ENCODE assay signal across 1 cellular context in the genomic region with DNA sequence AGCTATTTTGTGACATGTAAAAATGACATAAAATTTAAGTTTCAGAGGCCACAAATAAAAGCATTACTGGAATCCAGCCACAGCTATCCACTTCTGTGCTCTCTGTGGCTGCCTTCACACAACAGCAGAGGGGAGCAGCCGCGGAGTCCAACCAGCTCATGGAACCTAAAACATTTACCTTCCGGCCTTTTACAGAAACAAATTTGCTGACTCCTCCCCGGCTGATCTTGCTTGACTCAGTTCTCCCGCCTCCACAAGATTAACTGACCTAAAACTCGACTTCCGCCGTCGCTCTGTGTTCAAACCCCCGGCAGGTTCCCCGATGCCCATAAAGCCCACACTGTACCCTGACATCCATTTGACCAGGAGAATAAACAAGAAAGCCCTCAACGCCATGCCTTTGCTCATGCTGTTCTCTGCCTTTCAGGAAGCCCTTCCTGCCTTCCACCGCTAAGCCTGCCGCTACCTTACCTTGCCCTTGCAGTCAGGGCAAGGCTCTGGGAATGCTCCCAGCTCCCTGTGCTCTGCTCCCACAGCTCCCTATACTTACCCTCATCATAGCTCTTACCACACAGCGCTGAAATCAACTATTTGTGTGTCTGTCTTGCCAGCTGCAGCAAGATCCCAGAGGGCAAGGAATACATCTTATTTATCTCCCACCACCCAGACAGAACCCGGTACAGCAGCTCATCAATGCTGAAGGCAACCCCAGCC.
TF ChIP-seq lines count a peak whose summit lies in the region.

No MANE protein-coding gene starts in this region.

TF ChIP-seq in A549, 52 proteins besides CTCF, POLR2A, EP300 and RAD21 (continued from another document):
- TF ChIP-seq POLR2AphosphoS2 (conservative IDR thresholded peaks at IDR 0.05; ENCODE audit: low read length) (no peak), SMC3 (IDR thresholded peaks at IDR 0.05) (no peak), JUN (IDR thresholded peaks at IDR 0.05) (no peak), CBX8 (IDR thresholded peaks at IDR 0.05) (no peak), JUNB (IDR thresholded peaks at IDR 0.05) (no peak), ZFP36 (IDR thresholded peaks at IDR 0.05; ENCODE audit: borderline replicate concordance, partially characterized antibody) (no peak), RNF2 (IDR thresholded peaks at IDR 0.05; ENCODE audit: borderline replicate concordance, low read depth) (no peak), FOXS1 (CRISPR knock-in tag; IDR thresholded peaks at IDR 0.05) (no peak), EHMT2 (IDR thresholded peaks at IDR 0.05; ENCODE audit: low read depth) (no peak), TFCP2L1 (CRISPR knock-in tag; IDR thresholded peaks at IDR 0.05) (no peak), EHF (CRISPR knock-in tag; IDR thresholded peaks at IDR 0.05) (no peak), RCOR1 (IDR thresholded peaks at IDR 0.05; ENCODE audit: low read depth, low read length) (no peak), PHF8 (IDR thresholded peaks at IDR 0.05; ENCODE audit: borderline replicate concordance, low read depth) (no peak), SREBF2 (IDR thresholded peaks at IDR 0.05) (no peak), ESRRA (IDR thresholded peaks at IDR 0.05; ENCODE audit: borderline replicate concordance, low read length) (no peak)
- TF ChIP-seq, protein P1, sequence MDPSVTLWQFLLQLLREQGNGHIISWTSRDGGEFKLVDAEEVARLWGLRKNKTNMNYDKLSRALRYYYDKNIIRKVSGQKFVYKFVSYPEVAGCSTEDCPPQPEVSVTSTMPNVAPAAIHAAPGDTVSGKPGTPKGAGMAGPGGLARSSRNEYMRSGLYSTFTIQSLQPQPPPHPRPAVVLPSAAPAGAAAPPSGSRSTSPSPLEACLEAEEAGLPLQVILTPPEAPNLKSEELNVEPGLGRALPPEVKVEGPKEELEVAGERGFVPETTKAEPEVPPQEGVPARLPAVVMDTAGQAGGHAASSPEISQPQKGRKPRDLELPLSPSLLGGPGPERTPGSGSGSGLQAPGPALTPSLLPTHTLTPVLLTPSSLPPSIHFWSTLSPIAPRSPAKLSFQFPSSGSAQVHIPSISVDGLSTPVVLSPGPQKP (IDR thresholded peaks at IDR 0.05; ENCODE audit: low read depth, low read length): no peak
- TF ChIP-seq, protein P2, sequence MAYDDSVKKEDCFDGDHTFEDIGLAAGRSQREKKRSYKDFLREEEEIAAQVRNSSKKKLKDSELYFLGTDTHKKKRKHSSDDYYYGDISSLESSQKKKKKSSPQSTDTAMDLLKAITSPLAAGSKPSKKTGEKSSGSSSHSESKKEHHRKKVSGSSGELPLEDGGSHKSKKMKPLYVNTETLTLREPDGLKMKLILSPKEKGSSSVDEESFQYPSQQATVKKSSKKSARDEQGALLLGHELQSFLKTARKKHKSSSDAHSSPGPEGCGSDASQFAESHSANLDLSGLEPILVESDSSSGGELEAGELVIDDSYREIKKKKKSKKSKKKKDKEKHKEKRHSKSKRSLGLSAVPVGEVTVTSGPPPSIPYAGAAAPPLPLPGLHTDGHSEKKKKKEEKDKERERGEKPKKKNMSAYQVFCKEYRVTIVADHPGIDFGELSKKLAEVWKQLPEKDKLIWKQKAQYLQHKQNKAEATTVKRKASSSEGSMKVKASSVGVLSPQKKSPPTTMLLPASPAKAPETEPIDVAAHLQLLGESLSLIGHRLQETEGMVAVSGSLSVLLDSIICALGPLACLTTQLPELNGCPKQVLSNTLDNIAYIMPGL (CRISPR knock-in tag; IDR thresholded peaks at IDR 0.05; ENCODE audit: borderline replicate concordance): no peak
